Comparison of ENCODE assay signal across 23 cellular contexts in genomic region chr12:52686756-52687487, GRCh38. TPM values are rescaled to one million over a fixed set of nuclear protein-coding genes. Genes with fewer than 3 reads are reported as not detected.
DNase-seq lines count a peak whose midpoint lies in the region; ATAC-seq and TF ChIP-seq lines count a peak whose summit lies in the region.
"Had no signal": no experiment of that assay in that cellular context is flagged by ENCODE, and none has a peak within 500 bp of the region (broad histone marks: within the 10 kb centered on the region; RNA-seq: fewer than 3 reads in every experiment).

No MANE protein-coding gene starts in this region.

- RAD21 ChIA-PET in HCT116 (lab: Charles Lee; ENCODE audit: low non-redundant PET in 1 of 2, low total read pairs in 2 of 2, uncharacterized antibody in 2 of 2, unreplicated experiment in 2 of 2) = no interaction called here

- H3K27ac ChIP-seq in HCT116 (ENCODE audit: low read depth, low read length) = no peak overlapping the region
- H3K27ac ChIP-seq in naive thymus-derived CD4-positive, alpha-beta T cell (ENCODE audit: low read depth, low read length) = no peak overlapping the region
- H3K27ac ChIP-seq: HL-60 had no signal

- CTCF ChIA-PET in HCT116 (lab: Charles Lee) (interaction anchor here (0.8 to 1.6 kb wide), 2 partner anchors 179 to 192 kb away, joined by 3 read pairs; no protein-coding TSS in a partner anchor), HEK293T (lab: Yijun Ruan, JAX) (no interaction called here)
- CTCF ChIA-PET in naive thymus-derived CD4-positive, alpha-beta T cell (lab: Charles Lee) = interaction anchor here (1.8 kb wide), 1 partner anchor 103 kb away, joined by 5 read pairs; no protein-coding TSS in a partner anchor

- POLR2A ChIA-PET in HCT116 (lab: Charles Lee) (no interaction called here), HEK293T (lab: Yijun Ruan, JAX) (no interaction called here)
- POLR2A ChIA-PET in naive thymus-derived CD4-positive, alpha-beta T cell (lab: Charles Lee) = interaction anchor here (0.6 to 6.5 kb wide), 5 partner anchors 21 to 81 kb away, joined by 3 to 43 read pairs (median 4); no protein-coding TSS in a partner anchor

- H3K9ac ChIP-seq in HCT116 (ENCODE audit: low read length) = no peak overlapping the region

- TF ChIP-seq CTCF in HCT116 (IDR thresholded peaks at IDR 0.05 in 2 of 3, conservative IDR thresholded peaks at IDR 0.05 in 1 of 3; ENCODE audit: borderline replicate concordance in 1 of 3, insufficient read depth in 1 of 3, low read depth in 2 of 3, low read length in 2 of 3) (no peak), epithelial cell of esophagus (IDR thresholded peaks at IDR 0.05; ENCODE audit: insufficient read depth, low read depth, low read length, missing control alignments) (no peak)

- peaks cover 11 to 73% (median 64%) of the 10 kb centered on the region in 7 donors for H3K4me1 Mint-ChIP-seq in naive thymus-derived CD4-positive, alpha-beta T cell
- H3K4me1 Mint-ChIP-seq in activated naive CD8-positive, alpha-beta T cell treated with anti-CD3 and anti-CD28 coated beads, Interleukin-2, amount 50 U/mL, for 24 hours = peaks cover 31% of the 10 kb centered on the region

- DNase-seq in HCT116 (ENCODE audit: low read depth, low spot score) = no peak
- peak; percentile 7 for DNase-seq in NCI-H510A (lab: John Stamatoyannopoulos, UW)
- peak; percentile 39 for DNase-seq in epithelial cell of esophagus (ENCODE audit: low read depth)
- no peak for DNase-seq in naive thymus-derived CD4-positive, alpha-beta T cell
- DNase-seq in activated naive CD8-positive, alpha-beta T cell treated with anti-CD3 and anti-CD28 coated beads, Interleukin-2, amount 50 U/mL, for 24 hours = no peak
- no peak for DNase-seq in HEK293T (ENCODE audit: extremely low spot score)
- DNase-seq in SKM-1 treated with dmso at 0.1 percent for 144 hours (lab: John Stamatoyannopoulos, UW; ENCODE audit: unreplicated experiment) = no peak
- DNase-seq in KG1 (lab: John Stamatoyannopoulos, UW) = no peak
- DNase-seq: CD4-positive, CD25-positive, alpha-beta regulatory T cell; DND-41; HFFc6; NCI-H1105; NCI-H146; NCI-H446 treated with DMSO at 0.1 percent for 48 hours; SIG-M5 had no signal

- TF ChIP-seq POLR2A in HCT116 (IDR thresholded peaks at IDR 0.05; ENCODE audit: borderline replicate concordance, extremely low read depth, insufficient read depth, insufficient read length) = no peak

- H3K4me3 ChIP-seq in HCT116 (replicated peaks in 1 of 2; ENCODE audit: low read depth in 1 of 2, low read length in 2 of 2) = no peak overlapping the region
- H3K4me3 ChIP-seq in epithelial cell of esophagus (ENCODE audit: low read length) = no peak overlapping the region
- H3K4me3 ChIP-seq in naive thymus-derived CD4-positive, alpha-beta T cell (ENCODE audit: low read length) = no peak overlapping the region
- H3K4me3 ChIP-seq: GM12878, K562 had no signal

- H3K36me3 Mint-ChIP-seq in naive thymus-derived CD4-positive, alpha-beta T cell = peaks cover 0 to 1% (median 0%) of the 10 kb centered on the region in 5 donors
- no peaks in the 10 kb centered on the region for H3K36me3 Mint-ChIP-seq in activated naive CD8-positive, alpha-beta T cell treated with anti-CD3 and anti-CD28 coated beads, Interleukin-2, amount 50 U/mL, for 24 hours (ENCODE audit: low read depth)
- H3K36me3 Mint-ChIP-seq: CD4-positive, CD25-positive, alpha-beta regulatory T cell had no signal

- H3K9me3 ChIP-seq in HCT116 (ENCODE audit: control insufficient read depth in 1 of 2, insufficient read depth in 1 of 2, low read depth in 1 of 2, low read length in 2 of 2) = no peaks in the 10 kb centered on the region
- no peaks in the 10 kb centered on the region for H3K9me3 ChIP-seq in naive thymus-derived CD4-positive, alpha-beta T cell (ENCODE audit: control insufficient read depth in 2 of 3, low read length in 3 of 3)

- no peak overlapping the region for H2AFZ ChIP-seq in HCT116 (ENCODE audit: low read depth, low read length, poor library complexity, severe bottlenecking)

- intact Hi-C loops in HCT116 (cut with micrococcal nuclease) = no loop called here
- intact Hi-C loops in naive thymus-derived CD4-positive, alpha-beta T cell (cut with micrococcal nuclease) = no loop called here

- no peaks in the 10 kb centered on the region for H3K27me3 ChIP-seq in HCT116 (ENCODE audit: insufficient read depth, low read length)
- H3K27me3 ChIP-seq in naive thymus-derived CD4-positive, alpha-beta T cell (ENCODE audit: control insufficient read depth in 2 of 2, insufficient read depth in 2 of 2, low read length in 2 of 2) = no peaks in the 10 kb centered on the region

- no peak for ATAC-seq in HCT116
- no peak for ATAC-seq in naive thymus-derived CD4-positive, alpha-beta T cell
- no peak for ATAC-seq in activated naive CD8-positive, alpha-beta T cell treated with anti-CD3 and anti-CD28 coated beads, Interleukin-2, amount 50 U/mL, for 24 hours
- ATAC-seq: GM12878, HepG2, K562, Panc1, SK-N-SH treated with all-trans-retinoic acid at 6 μM for 48 hours had no signal

- no peak overlapping the region for H3K4me3 Mint-ChIP-seq in naive thymus-derived CD4-positive, alpha-beta T cell
- no peak overlapping the region for H3K4me3 Mint-ChIP-seq in activated naive CD8-positive, alpha-beta T cell treated with anti-CD3 and anti-CD28 coated beads, Interleukin-2, amount 50 U/mL, for 24 hours
- H3K4me3 Mint-ChIP-seq: HFFc6 had no signal

- TF ChIP-seq RAD21 in HCT116 (IDR thresholded peaks at IDR 0.05; ENCODE audit: low read depth) = no peak

- peaks cover 2 to 17% of the 10 kb centered on the region in 2 experiments; a peak in 3 of 4 replicates for H3K4me1 ChIP-seq in HCT116 (ENCODE audit: control insufficient read depth in 1 of 2, insufficient read depth in 2 of 2, low read length in 2 of 2)
- H3K4me1 ChIP-seq in naive thymus-derived CD4-positive, alpha-beta T cell (ENCODE audit: control insufficient read depth in 2 of 2, insufficient read depth in 2 of 2, low read length in 2 of 2) = peaks cover 7 to 27% of the 10 kb centered on the region in 2 donors

- H3K4me2 ChIP-seq in HCT116 (ENCODE audit: low read length) = peak overlapping the region; percentile 75

- H3K9me3 Mint-ChIP-seq in naive thymus-derived CD4-positive, alpha-beta T cell = no peaks in the 10 kb centered on the region
- H3K9me3 Mint-ChIP-seq in activated naive CD8-positive, alpha-beta T cell treated with anti-CD3 and anti-CD28 coated beads, Interleukin-2, amount 50 U/mL, for 24 hours = no peaks in the 10 kb centered on the region
- H3K9me3 Mint-ChIP-seq: CD4-positive, CD25-positive, alpha-beta regulatory T cell; HFFc6 had no signal

- H3K9me2 ChIP-seq in HCT116 (ENCODE audit: insufficient read depth) = no peaks in the 10 kb centered on the region

- H3K79me2 ChIP-seq in HCT116 (ENCODE audit: insufficient read depth, low read length) = no peaks in the 10 kb centered on the region

- H3K36me3 ChIP-seq in HCT116 (ENCODE audit: control insufficient read depth in 1 of 2, insufficient read depth in 2 of 2, low read length in 2 of 2) = no peaks in the 10 kb centered on the region
- H3K36me3 ChIP-seq in naive thymus-derived CD4-positive, alpha-beta T cell (ENCODE audit: control insufficient read depth in 2 of 3, insufficient read depth in 3 of 3, low read length in 3 of 3) = no peaks in the 10 kb centered on the region

- H3K27me3 Mint-ChIP-seq in naive thymus-derived CD4-positive, alpha-beta T cell = peaks cover 0 to 62% (median 0%) of the 10 kb centered on the region in 5 donors
- no peaks in the 10 kb centered on the region for H3K27me3 Mint-ChIP-seq in activated naive CD8-positive, alpha-beta T cell treated with anti-CD3 and anti-CD28 coated beads, Interleukin-2, amount 50 U/mL, for 24 hours

- H3K27ac Mint-ChIP-seq in naive thymus-derived CD4-positive, alpha-beta T cell = peak overlapping the region in 5 of 9 donors; percentile 41 to 97 (median 61)
- no peak overlapping the region for H3K27ac Mint-ChIP-seq in activated naive CD8-positive, alpha-beta T cell treated with anti-CD3 and anti-CD28 coated beads, Interleukin-2, amount 50 U/mL, for 24 hours
- H3K27ac Mint-ChIP-seq: HFFc6 had no signal

- BruUV-seq in HCT116 (replicated peaks; lab: Mats Ljungman, UMichigan) = no TSS peak

- no peaks in the 10 kb centered on the region for H4K20me1 ChIP-seq in HCT116 (ENCODE audit: insufficient read depth)

TF ChIP-seq in HCT116, 20 proteins besides CTCF, POLR2A, EP300 and RAD21:
- TF ChIP-seq SP1 (IDR thresholded peaks at IDR 0.05; ENCODE audit: low read depth) (0 out of 2 replicates have a peak, but pooled peaks have one; percentile 8), CBX3 (IDR thresholded peaks at IDR 0.05; ENCODE audit: low read depth) (no peak)

TF ChIP-seq in HEK293T, 16 proteins besides CTCF, POLR2A, EP300 and RAD21:
- TF ChIP-seq L3MBTL2 (conservative IDR thresholded peaks at IDR 0.05) (no peak), ZNF384 (IDR thresholded peaks at IDR 0.05) (no peak), HDGF (IDR thresholded peaks at IDR 0.05; ENCODE audit: borderline replicate concordance) (no peak)

RNA-seq across cellular contexts. Expression of gene KRT1, which starts 6.7 kb away (rescaled TPM):
- total RNA-seq in HCT116 (2021; ENCODE audit: unreplicated experiment) = 0.20 TPM
- polyA plus RNA-seq in HCT116 (2012) = not detected in 2 replicates
- 1 to 10 TPM in 2 of 5 experiments, under 1 TPM in 1, not detected in 2; 0.27 to 5.6 (median 2.3) TPM for total RNA-seq in naive thymus-derived CD4-positive, alpha-beta T cell
- 1 to 10 TPM; 5.2 to 9.4 TPM for polyA plus RNA-seq in naive thymus-derived CD4-positive, alpha-beta T cell
- total RNA-seq: GM12878, HepG2, HFFc6, HT-29 had no signal
- polyA plus RNA-seq: BJ, GM12878, HepG2, K562 had no signal

RNA-seq across cellular contexts. Expression of gene KRT77, which starts 16.4 kb away (rescaled TPM):
- not detected for total RNA-seq in HCT116 (2021; ENCODE audit: unreplicated experiment)
- polyA plus RNA-seq in HCT116 (2012) = not detected in 2 replicates
- under 1 TPM in 2 of 5 experiments, not detected in 3; 0.11 to 0.13 TPM for total RNA-seq in naive thymus-derived CD4-positive, alpha-beta T cell
- under 1 TPM; 0.08 to 0.10 TPM for polyA plus RNA-seq in naive thymus-derived CD4-positive, alpha-beta T cell
- total RNA-seq: CD4-positive, CD25-positive, alpha-beta regulatory T cell; GM12878; HepG2; HFFc6; HT-29; K562 had no signal
- polyA plus RNA-seq: BJ; CD4-positive, CD25-positive, alpha-beta regulatory T cell; GM12878; HepG2; K562 had no signal

RNA-seq across cellular contexts. Expression of gene KRT2, which starts 34.9 kb away (rescaled TPM):
- total RNA-seq in HCT116 (2021; ENCODE audit: unreplicated experiment) = not detected
- not detected in 2 replicates for polyA plus RNA-seq in HCT116 (2012)
- 1 to 10 TPM in 3 of 5 experiments, under 1 TPM in 1, not detected in 1; 0.29 to 2.3 (median 2.0) TPM for total RNA-seq in naive thymus-derived CD4-positive, alpha-beta T cell
- 1 to 10 TPM; 2.4 to 4.7 TPM for polyA plus RNA-seq in naive thymus-derived CD4-positive, alpha-beta T cell
- total RNA-seq: HepG2, HFFc6, HT-29 had no signal
- polyA plus RNA-seq: BJ, HepG2 had no signal

Comparison
In these comparisons a context has a peak if more than half of its experiments do, and no peak if none do; other contexts are left out.
1. DNase-seq: peak in NCI-H510A (single experiment) and epithelial cell of esophagus (single experiment); none in HCT116 (single experiment), naive thymus-derived CD4-positive, alpha-beta T cell (0 of 9), activated naive CD8-positive, alpha-beta T cell treated with anti-CD3 and anti-CD28 coated beads, Interleukin-2, amount 50 U/mL, for 24 hours (single experiment), HEK293T (single experiment), SKM-1 treated with dmso at 0.1 percent for 144 hours (single experiment) and KG1 (single experiment).